Comparison of ENCODE assay signal across 21 cellular contexts in the genomic region with DNA sequence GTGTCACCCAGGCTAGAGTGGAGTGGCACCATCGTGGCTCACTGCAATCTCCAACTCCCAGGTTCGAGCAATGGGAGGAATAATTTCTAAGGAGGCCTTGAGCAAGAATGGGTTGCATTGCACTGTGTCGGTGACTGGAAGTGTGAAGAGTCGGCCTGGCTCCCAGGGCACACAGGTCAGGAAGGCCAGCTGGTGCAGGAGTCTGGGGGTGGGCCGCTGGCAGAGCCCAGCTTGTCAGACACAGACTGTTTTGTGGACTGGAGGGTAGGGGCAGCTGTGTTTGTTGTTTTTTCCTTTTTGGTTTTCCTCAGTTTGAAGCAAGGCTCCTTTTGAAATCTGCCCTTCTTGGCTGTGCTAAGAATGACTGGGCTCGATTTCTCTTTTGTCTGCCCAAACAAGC.
DNase-seq lines count a peak whose midpoint lies in the region; ATAC-seq and TF ChIP-seq lines count a peak whose summit lies in the region.
"Had no signal": no experiment of that assay in that cellular context is flagged by ENCODE, and none has a peak within 500 bp of the region (broad histone marks: within the 10 kb centered on the region; RNA-seq: fewer than 3 reads in every experiment).

No MANE protein-coding gene starts in this region.

- H3K27me3 Mint-ChIP-seq in activated CD4-positive, alpha-beta T cell treated with anti-CD3 and anti-CD28 coated beads, Interleukin-2, amount 10 ng/mL, durations not matched to agents 24 days and 14 days = peaks cover 2% of the 10 kb centered on the region
- no peaks in the 10 kb centered on the region for H3K27me3 Mint-ChIP-seq in Calu3 (ENCODE audit: unreplicated experiment)

- ATAC-seq in HG03457 (IDR thresholded peaks at IDR 0.05; ENCODE audit: unreplicated experiment) (no peak), PC-3 (no peak)
- ATAC-seq: activated CD4-positive, CD25-positive, alpha-beta regulatory T cell treated with anti-CD3 and anti-CD28 coated beads, Interleukin-2, amount 50 U/mL, for 24 hours; activated CD8-positive, alpha-beta memory T cell treated with anti-CD3 and anti-CD28 coated beads, Interleukin-2, amount 10 ng/mL, durations not matched to agents 7 days and 5 days; K562; stimulated activated memory B cell treated with anti-CD40 and anti-IgM and Interleukin-4, amounts not matched to agents 10 μg/mL and 1 μg/mL and 100 μg/mL, for 72 hours had no signal

- H3F3A ChIP-seq in Loucy (ENCODE audit: low read depth) (no peaks in the 10 kb centered on the region), PC-3 (ENCODE audit: low read length, unreplicated experiment) (no peaks in the 10 kb centered on the region)

- H3K9me2 ChIP-seq in Loucy (replicated peaks; ENCODE audit: low read depth, low read length) = no peaks in the 10 kb centered on the region
- H3K9me2 ChIP-seq in PC-3 (replicated peaks; ENCODE audit: low read length) = no peaks in the 10 kb centered on the region
- H3K9me2 ChIP-seq: SK-N-SH had no signal

- H3K4me3 Mint-ChIP-seq in activated CD4-positive, alpha-beta T cell treated with anti-CD3 and anti-CD28 coated beads, Interleukin-2, amount 10 ng/mL, durations not matched to agents 24 days and 14 days = peak overlapping the region; percentile 69
- no peak overlapping the region for H3K4me3 Mint-ChIP-seq in Calu3 (ENCODE audit: low read depth, unreplicated experiment)
- H3K4me3 Mint-ChIP-seq: activated CD8-positive, alpha-beta memory T cell treated with anti-CD3 and anti-CD28 coated beads, Interleukin-2, amount 10 ng/mL, durations not matched to agents 7 days and 5 days; B cell; mesothelial cell of epicardium; nephron; stimulated activated memory B cell treated with anti-CD40 and anti-IgM and Interleukin-4, amounts not matched to agents 10 μg/mL and 1 μg/mL and 100 μg/mL, for 72 hours had no signal

- peak overlapping the region; percentile 41 for H3K4me2 ChIP-seq in Loucy (ENCODE audit: low read depth, low read length, poor library complexity, severe bottlenecking)
- H3K4me2 ChIP-seq in PC-3 (ENCODE audit: low read length) = no peak overlapping the region
- H3K4me2 ChIP-seq: SK-N-SH had no signal

- H3K27ac Mint-ChIP-seq in activated CD4-positive, alpha-beta T cell treated with anti-CD3 and anti-CD28 coated beads, Interleukin-2, amount 10 ng/mL, durations not matched to agents 24 days and 14 days = peak overlapping the region; percentile 40
- no peak overlapping the region for H3K27ac Mint-ChIP-seq in Calu3 (ENCODE audit: unreplicated experiment)
- H3K27ac Mint-ChIP-seq: activated CD8-positive, alpha-beta memory T cell treated with anti-CD3 and anti-CD28 coated beads, Interleukin-2, amount 10 ng/mL, durations not matched to agents 7 days and 5 days; B cell; mesothelial cell of epicardium; stimulated activated memory B cell treated with anti-CD40 and anti-IgM and Interleukin-4, amounts not matched to agents 10 μg/mL and 1 μg/mL and 100 μg/mL, for 72 hours had no signal

- POLR2A ChIA-PET in PC-3 (lab: Charles Lee; ENCODE audit: unreplicated experiment) = no interaction called here

- H3K4me1 Mint-ChIP-seq in activated CD4-positive, alpha-beta T cell treated with anti-CD3 and anti-CD28 coated beads, Interleukin-2, amount 10 ng/mL, durations not matched to agents 24 days and 14 days = peaks cover 20% of the 10 kb centered on the region
- H3K4me1 Mint-ChIP-seq in Calu3 (ENCODE audit: low read depth, unreplicated experiment) = no peaks in the 10 kb centered on the region
- H3K4me1 Mint-ChIP-seq: mesothelial cell of epicardium; stimulated activated memory B cell treated with anti-CD40 and anti-IgM and Interleukin-4, amounts not matched to agents 10 μg/mL and 1 μg/mL and 100 μg/mL, for 72 hours had no signal

- H3K27me3 ChIP-seq in Loucy (ENCODE audit: insufficient read depth, low read length, poor library complexity, severe bottlenecking) = no peaks in the 10 kb centered on the region
- no peaks in the 10 kb centered on the region for H3K27me3 ChIP-seq in right atrium auricular region
- no peaks in the 10 kb centered on the region for H3K27me3 ChIP-seq in subcutaneous abdominal adipose tissue (ENCODE audit: control insufficient read depth in 5 of 5, insufficient read depth in 4 of 5, low read length in 5 of 5)
- H3K27me3 ChIP-seq in PC-3 (ENCODE audit: low read length) = no peaks in the 10 kb centered on the region

- H4K20me1 ChIP-seq in Loucy (ENCODE audit: insufficient read depth, low read length, poor library complexity, severe bottlenecking) (no peaks in the 10 kb centered on the region), PC-3 (ENCODE audit: low read length) (no peaks in the 10 kb centered on the region)

- H2AFZ ChIP-seq in Loucy (ENCODE audit: low read length) (0 out of 2 replicates have a peak overlapping the region, but pooled peaks have one; percentile 3), PC-3 (ENCODE audit: low read length) (no peak overlapping the region)

- CTCF ChIA-PET in Calu3 (lab: Charles Lee) = no interaction called here
- CTCF ChIA-PET in PC-3 (lab: Charles Lee) = no interaction called here

- H3K4me3 ChIP-seq in Loucy (ENCODE audit: low read length, poor library complexity, severe bottlenecking) (peak overlapping the region; percentile 10), right atrium auricular region (no peak overlapping the region), subcutaneous abdominal adipose tissue (ENCODE audit: low read depth in 1 of 5, low read length in 5 of 5) (no peak overlapping the region), PC-3 (ENCODE audit: low read length) (no peak overlapping the region)
- H3K4me3 ChIP-seq: K562 had no signal

- intact Hi-C loops in activated CD4-positive, alpha-beta T cell treated with anti-CD3 and anti-CD28 coated beads, Interleukin-2, amount 10 ng/mL, durations not matched to agents 24 days and 14 days (cut with micrococcal nuclease) = no loop called here
- intact Hi-C loops in Calu3 (cut with micrococcal nuclease; ENCODE audit: unreplicated experiment) (no loop called here), PC-3 (cut with micrococcal nuclease) (no loop called here)

- H3K4me1 ChIP-seq in Loucy (ENCODE audit: insufficient read depth, low read length, poor library complexity, severe bottlenecking) (peaks cover 30% of the 10 kb centered on the region), right atrium auricular region (peaks cover 0 to 82% of the 10 kb centered on the region in 2 donors), subcutaneous abdominal adipose tissue (ENCODE audit: control insufficient read depth in 5 of 5, insufficient read depth in 5 of 5, low read length in 5 of 5) (peaks cover 19 to 83% (median 42%) of the 10 kb centered on the region in 5 donors), PC-3 (ENCODE audit: insufficient read depth, low read length) (no peaks in the 10 kb centered on the region)

- no peaks in the 10 kb centered on the region for H3K9me3 Mint-ChIP-seq in activated CD4-positive, alpha-beta T cell treated with anti-CD3 and anti-CD28 coated beads, Interleukin-2, amount 10 ng/mL, durations not matched to agents 24 days and 14 days
- no peaks in the 10 kb centered on the region for H3K9me3 Mint-ChIP-seq in Calu3 (ENCODE audit: low read depth, unreplicated experiment)
- H3K9me3 Mint-ChIP-seq: mesothelial cell of epicardium; nephron; stimulated activated memory B cell treated with anti-CD40 and anti-IgM and Interleukin-4, amounts not matched to agents 10 μg/mL and 1 μg/mL and 100 μg/mL, for 72 hours had no signal

- H3K9ac ChIP-seq in Loucy (ENCODE audit: low read depth, low read length, poor library complexity, severe bottlenecking) = peak overlapping the region; percentile 33
- H3K9ac ChIP-seq in subcutaneous abdominal adipose tissue (ENCODE audit: low read length in 5 of 5) = no peak overlapping the region
- H3K9ac ChIP-seq in PC-3 (ENCODE audit: low read length) = no peak overlapping the region
- H3K9ac ChIP-seq: SK-N-SH had no signal

- H3K79me2 ChIP-seq in Loucy (ENCODE audit: insufficient read depth, low read length) (no peaks in the 10 kb centered on the region), PC-3 (ENCODE audit: low read length) (no peaks in the 10 kb centered on the region)

- no peaks in the 10 kb centered on the region for H3K36me3 ChIP-seq in Loucy (ENCODE audit: insufficient read depth, low read length)
- no peaks in the 10 kb centered on the region for H3K36me3 ChIP-seq in right atrium auricular region
- no peaks in the 10 kb centered on the region for H3K36me3 ChIP-seq in subcutaneous abdominal adipose tissue (ENCODE audit: control insufficient read depth in 5 of 5, insufficient read depth in 5 of 5, low read length in 5 of 5)
- no peaks in the 10 kb centered on the region for H3K36me3 ChIP-seq in PC-3 (ENCODE audit: low read depth, low read length)

- H3K9me3 ChIP-seq in Loucy (ENCODE audit: insufficient read depth, low read depth, low read length) = no peaks in the 10 kb centered on the region
- no peaks in the 10 kb centered on the region for H3K9me3 ChIP-seq in right atrium auricular region
- no peaks in the 10 kb centered on the region for H3K9me3 ChIP-seq in subcutaneous abdominal adipose tissue (ENCODE audit: control insufficient read depth in 5 of 5, low read length in 5 of 5)
- H3K9me3 ChIP-seq in PC-3 (ENCODE audit: low read length) = no peaks in the 10 kb centered on the region
- H3K9me3 ChIP-seq: SK-N-SH had no signal

- peak overlapping the region; percentile 86 to 93 for H3K27ac ChIP-seq in right atrium auricular region
- peak overlapping the region; percentile 79 for H3K27ac ChIP-seq in subcutaneous abdominal adipose tissue (ENCODE audit: low read depth, low read length)
- H3K27ac ChIP-seq in PC-3 (ENCODE audit: low read length) = no peak overlapping the region

- H3K36me3 Mint-ChIP-seq in activated CD4-positive, alpha-beta T cell treated with anti-CD3 and anti-CD28 coated beads, Interleukin-2, amount 10 ng/mL, durations not matched to agents 24 days and 14 days (ENCODE audit: low read depth) = no peaks in the 10 kb centered on the region
- H3K36me3 Mint-ChIP-seq in Calu3 (ENCODE audit: insufficient read depth, unreplicated experiment) = no peaks in the 10 kb centered on the region
- H3K36me3 Mint-ChIP-seq: activated CD8-positive, alpha-beta memory T cell treated with anti-CD3 and anti-CD28 coated beads, Interleukin-2, amount 10 ng/mL, durations not matched to agents 7 days and 5 days; mesothelial cell of epicardium; stimulated activated memory B cell treated with anti-CD40 and anti-IgM and Interleukin-4, amounts not matched to agents 10 μg/mL and 1 μg/mL and 100 μg/mL, for 72 hours had no signal

- no TSS peak for BruUV-seq in Calu3 (replicated peaks; lab: Mats Ljungman, UMichigan)
- BruUV-seq in PC-3 (replicated peaks; lab: Mats Ljungman, UMichigan) = no TSS peak

- DNase-seq in activated CD4-positive, alpha-beta T cell treated with anti-CD3 and anti-CD28 coated beads, Interleukin-2, amount 10 ng/mL, durations not matched to agents 24 days and 14 days = no peak
- DNase-seq in activated CD4-positive, alpha-beta T cell treated with anti-CD3 and anti-CD28 coated beads, Interleukin-2, amount 50 U/mL, for 4 hours = no peak
- DNase-seq in right atrium auricular region (ENCODE audit: low spot score) = no peak
- no peak for DNase-seq in Calu3
- no peak for DNase-seq in PC-3
- DNase-seq: activated CD8-positive, alpha-beta memory T cell treated with anti-CD3 and anti-CD28 coated beads, Interleukin-2, amount 10 ng/mL, durations not matched to agents 7 days and 5 days; DND-41; NCI-H146; posterior cingulate gyrus; SK-N-SH; stimulated activated CD4-positive, alpha-beta T cell treated with anti-CD3 and anti-CD28 coated beads, Interleukin-1b, Interleukin-23, amount 100 ng/mL, for 48 hours; T1000 had no signal

- no peak for TF ChIP-seq CTCF in Loucy (conservative IDR thresholded peaks at IDR 0.05; ENCODE audit: low read length)
- TF ChIP-seq CTCF in right atrium auricular region (IDR thresholded peaks at IDR 0.05) = no peak
- TF ChIP-seq CTCF in Calu3 (IDR thresholded peaks at IDR 0.05; ENCODE audit: unreplicated experiment) = no peak
- no peak for TF ChIP-seq CTCF in PC-3 (conservative IDR thresholded peaks at IDR 0.05; ENCODE audit: low read depth, low read length)
